Comparison of ENCODE assay signal across 20 cellular contexts in the genomic region with DNA sequence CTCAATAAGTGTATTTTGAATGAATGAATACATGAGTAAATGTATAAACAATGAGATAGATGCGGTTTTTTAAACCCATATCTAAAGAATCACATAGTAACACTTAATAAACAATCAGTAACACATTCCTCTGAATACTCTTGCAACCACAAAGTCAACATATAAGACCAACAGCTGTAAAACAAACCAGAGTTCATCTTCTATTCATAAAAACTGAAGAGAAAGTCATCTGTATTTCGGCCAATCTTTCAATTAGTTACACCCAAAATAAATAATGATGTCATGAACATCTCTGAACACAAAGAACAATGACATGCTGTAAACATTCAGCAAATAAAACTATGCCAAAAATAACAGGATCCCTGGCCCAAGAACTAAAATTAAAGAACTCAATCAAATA. TPM values are rescaled to one million over a fixed set of nuclear protein-coding genes. Genes with fewer than 3 reads are reported as not detected.
DNase-seq lines count a peak whose midpoint lies in the region; ATAC-seq, FAIRE-seq and TF ChIP-seq lines count a peak whose summit lies in the region.
"Had no signal": no experiment of that assay in that cellular context is flagged by ENCODE, and none has a peak within 500 bp of the region (broad histone marks: within the 10 kb centered on the region; RNA-seq: fewer than 3 reads in every experiment).

No MANE protein-coding gene starts in this region.

- no peaks in the 10 kb centered on the region for H3K9me3 Mint-ChIP-seq in osteocyte (ENCODE audit: unreplicated experiment)
- H3K9me3 Mint-ChIP-seq: activated T-helper 2 cell treated with anti-CD3 and anti-CD28 coated beads, Interferon-gamma antibody, Interleukin-2, Interleukin-4, amounts not matched to agents 10 μg/mL and 5 μg/mL and 100 μg/mL, durations not matched to agents 14 hours and 24 hours and 36 hours; central memory CD8-positive, alpha-beta T cell; H9; stimulated activated naive B cell treated with anti-CD40 and anti-IgM and Interleukin-4, amounts not matched to agents 10 μg/mL and 1 μg/mL and 100 μg/mL, for 72 hours had no signal

- peak overlapping the region; percentile 3 for H3K27ac Mint-ChIP-seq in osteocyte (ENCODE audit: unreplicated experiment)
- H3K27ac Mint-ChIP-seq: activated T-helper 2 cell treated with anti-CD3 and anti-CD28 coated beads, Interferon-gamma antibody, Interleukin-2, Interleukin-4, amounts not matched to agents 10 μg/mL and 5 μg/mL and 100 μg/mL, durations not matched to agents 14 hours and 24 hours and 36 hours; H9; stimulated activated naive B cell treated with anti-CD40 and anti-IgM and Interleukin-4, amounts not matched to agents 10 μg/mL and 1 μg/mL and 100 μg/mL, for 72 hours had no signal

- intact Hi-C loops in PC-3 (cut with micrococcal nuclease) = loop anchor here (1.0 to 10.0 kb wide), 5 partner anchors 13 to 640 kb away; a partner anchor contains a TSS
- intact Hi-C loops in aorta (cut with DNase I) = loop anchor here in 1 of 2 donors (5.0 kb wide), 1 partner anchor 62 kb away; no protein-coding TSS in a partner anchor

- no peak overlapping the region for H2AFZ ChIP-seq in PC-3 (ENCODE audit: low read length)

- peak; percentile 38 for DNase-seq in DMS53 treated with DMSO at 0.1 percent for 48 hours (lab: John Stamatoyannopoulos, UW; ENCODE audit: unreplicated experiment)
- peak; percentile 100 for DNase-seq in PC-3
- DNase-seq in fibroblast of mammary gland (ENCODE audit: low read depth) = peak; percentile 79
- DNase-seq in osteocyte (ENCODE audit: extremely low spot score, unreplicated experiment) = no peak
- DNase-seq in small intestine = no peak
- no peak for DNase-seq in RPMI8226
- DNase-seq in aorta = no peak
- DNase-seq: activated CD4-positive, alpha-beta T cell treated with anti-CD3 and anti-CD28 coated beads, Interleukin-2, amount 50 U/mL, for 1 hour; Caco-2; H9; left lung; NCI-H2081; stimulated activated naive B cell treated with anti-CD40 and anti-IgM and Interleukin-4, amounts not matched to agents 10 μg/mL and 1 μg/mL and 100 μg/mL, for 72 hours had no signal

- H3K27me3 ChIP-seq in PC-3 (ENCODE audit: low read length) (peaks cover 14% of the 10 kb centered on the region; the same call in 1 of the 2 replicates), small intestine (ENCODE audit: control insufficient read depth in 2 of 2, insufficient read depth in 2 of 2, low read length in 2 of 2) (no peaks in the 10 kb centered on the region), aorta (ENCODE audit: control insufficient read depth in 1 of 2, insufficient read depth in 2 of 2, low read length in 1 of 2) (no peaks in the 10 kb centered on the region)
- H3K27me3 ChIP-seq: gastroesophageal sphincter, left lung had no signal

- TF ChIP-seq CTCF in PC-3 (conservative IDR thresholded peaks at IDR 0.05; ENCODE audit: low read depth, low read length) = no peak
- TF ChIP-seq CTCF in fibroblast of mammary gland (conservative IDR thresholded peaks at IDR 0.05; ENCODE audit: control insufficient read depth, insufficient read depth, low read depth, low read length) = no peak
- TF ChIP-seq CTCF in osteocyte (IDR thresholded peaks at IDR 0.05) = no peak

- ATAC-seq in PC-3 = peak; percentile 87
- no peak for ATAC-seq in HG02798 (IDR thresholded peaks at IDR 0.05; ENCODE audit: poor library complexity, unreplicated experiment)
- ATAC-seq in aorta (ENCODE audit: low FRiP score) = no peak
- ATAC-seq: gastroesophageal sphincter; K562; left lung; stimulated activated naive B cell treated with anti-CD40 and anti-IgM and Interleukin-4, amounts not matched to agents 10 μg/mL and 1 μg/mL and 100 μg/mL, for 72 hours had no signal

- POLR2A ChIA-PET in PC-3 (lab: Charles Lee; ENCODE audit: unreplicated experiment) = interaction anchor here (0.6 to 1.0 kb wide), 3 partner anchors 92 to 266 kb away, joined by 3 to 8 read pairs (median 3); a partner anchor contains a TSS

- H3K4me3 ChIP-seq in PC-3 (ENCODE audit: low read length) (no peak overlapping the region), fibroblast of mammary gland (ENCODE audit: control insufficient read depth, low read depth, low read length) (no peak overlapping the region), small intestine (ENCODE audit: low read depth in 1 of 2, low read length in 2 of 2) (no peak overlapping the region), aorta (ENCODE audit: low read length in 2 of 2) (no peak overlapping the region)
- H3K4me3 ChIP-seq: gastroesophageal sphincter, K562, left lung had no signal

- no peaks in the 10 kb centered on the region for H4K20me1 ChIP-seq in PC-3 (ENCODE audit: low read length)

- H3K4me1 ChIP-seq in PC-3 (ENCODE audit: insufficient read depth, low read length) = peaks cover 54% of the 10 kb centered on the region
- no peaks in the 10 kb centered on the region for H3K4me1 ChIP-seq in small intestine (ENCODE audit: control insufficient read depth in 2 of 2, insufficient read depth in 1 of 2, low read depth in 1 of 2, low read length in 1 of 2)
- H3K4me1 ChIP-seq in aorta (ENCODE audit: control insufficient read depth in 1 of 2, insufficient read depth in 2 of 2, low read length in 2 of 2) = no peaks in the 10 kb centered on the region
- H3K4me1 ChIP-seq: Caco-2, gastroesophageal sphincter, left lung had no signal

- H3K9me2 ChIP-seq in PC-3 (replicated peaks; ENCODE audit: low read length) = no peaks in the 10 kb centered on the region

- H3K9me3 ChIP-seq in PC-3 (ENCODE audit: low read length) (no peaks in the 10 kb centered on the region), small intestine (ENCODE audit: control insufficient read depth, low read depth) (no peaks in the 10 kb centered on the region), aorta (ENCODE audit: control insufficient read depth, low read length) (no peaks in the 10 kb centered on the region)
- H3K9me3 ChIP-seq: Caco-2, gastroesophageal sphincter, left lung had no signal

- CTCF ChIA-PET in PC-3 (lab: Charles Lee) = no interaction called here

- H3K27ac ChIP-seq in PC-3 (ENCODE audit: low read length) (peak overlapping the region; percentile 71), small intestine (ENCODE audit: low read depth in 1 of 2, low read length in 1 of 2) (no peak overlapping the region), aorta (ENCODE audit: low read depth in 1 of 2, low read length in 2 of 2) (no peak overlapping the region)
- H3K27ac ChIP-seq: gastroesophageal sphincter, left lung had no signal

- 33 to 36% (median 33%) methylated on average over 2 of the region's 2 CpGs for WGBS in small intestine, 3 donors
- 9 to 14% methylated on average over 2 of the region's 2 CpGs for WGBS in aorta, 2 donors

- H3K36me3 ChIP-seq in PC-3 (ENCODE audit: low read depth, low read length) = no peaks in the 10 kb centered on the region
- H3K36me3 ChIP-seq in small intestine (ENCODE audit: control insufficient read depth in 2 of 2, insufficient read depth in 2 of 2, low read length in 2 of 2) = no peaks in the 10 kb centered on the region
- peaks cover 0 to 1% of the 10 kb centered on the region in 2 donors for H3K36me3 ChIP-seq in aorta (ENCODE audit: control insufficient read depth in 1 of 2, insufficient read depth in 2 of 2, low read length in 1 of 2)
- H3K36me3 ChIP-seq: gastroesophageal sphincter, left lung had no signal

- H3F3A ChIP-seq in PC-3 (ENCODE audit: low read length, unreplicated experiment) = peaks cover 6% of the 10 kb centered on the region

- BruUV-seq in PC-3 (replicated peaks; lab: Mats Ljungman, UMichigan) = no TSS peak

- H3K4me3 Mint-ChIP-seq in osteocyte (ENCODE audit: unreplicated experiment) = no peak overlapping the region
- H3K4me3 Mint-ChIP-seq: central memory CD8-positive, alpha-beta T cell; H9; stimulated activated naive B cell treated with anti-CD40 and anti-IgM and Interleukin-4, amounts not matched to agents 10 μg/mL and 1 μg/mL and 100 μg/mL, for 72 hours had no signal

- H3K79me2 ChIP-seq in PC-3 (ENCODE audit: low read length) = no peaks in the 10 kb centered on the region

- no peaks in the 10 kb centered on the region for H3K36me3 Mint-ChIP-seq in osteocyte (ENCODE audit: unreplicated experiment)
- H3K36me3 Mint-ChIP-seq: stimulated activated naive B cell treated with anti-CD40 and anti-IgM and Interleukin-4, amounts not matched to agents 10 μg/mL and 1 μg/mL and 100 μg/mL, for 72 hours had no signal

- peaks cover 14% of the 10 kb centered on the region for H3K27me3 Mint-ChIP-seq in osteocyte (ENCODE audit: unreplicated experiment)

- H3K4me2 ChIP-seq in PC-3 (ENCODE audit: low read length) = peak overlapping the region; percentile 45

- FAIRE-seq in small intestine (lab: Jason Lieb, UNC) = no peak
- FAIRE-seq: GM12891, K562 had no signal

- peaks cover 5% of the 10 kb centered on the region for H3K4me1 Mint-ChIP-seq in osteocyte (ENCODE audit: unreplicated experiment)
- H3K4me1 Mint-ChIP-seq: central memory CD8-positive, alpha-beta T cell; H9; stimulated activated naive B cell treated with anti-CD40 and anti-IgM and Interleukin-4, amounts not matched to agents 10 μg/mL and 1 μg/mL and 100 μg/mL, for 72 hours had no signal

- no peak overlapping the region for H3K9ac ChIP-seq in PC-3 (ENCODE audit: low read length)

RNA-seq across cellular contexts. Expression of a gene that starts 47.2 kb away (rescaled TPM):
- total RNA-seq in PC-3 (2014; rRNA removed) (2.6 and 3.3 TPM in 2 replicates), osteocyte (13.9 and 16.7 TPM in 2 replicates), aorta (10 to 100 TPM in 1 of 2 donors, 1 to 10 TPM in 1; 8.4 to 14.6 TPM)
- polyA plus RNA-seq in small intestine (under 1 TPM in 1 of 3 donors, not detected in 2; 0.81 TPM), aorta (1 to 10 TPM in 1 of 2 donors, under 1 TPM in 1; 0.92 to 1.8 TPM)
- total RNA-seq: T-helper 2 cell treated with Interferon-gamma antibody and Interleukin-4, amounts not matched to agents 100 ng/mL and 5 ng/mL, for 36 hours had no signal

Comparison
In these comparisons a context has a peak if more than half of its experiments do, and no peak if none do; other contexts are left out.
1. DNase-seq: peak in DMS53 treated with DMSO at 0.1 percent for 48 hours (single experiment), PC-3 (single experiment) and fibroblast of mammary gland (single experiment); none in osteocyte (single experiment), small intestine (single experiment), RPMI8226 (single experiment) and aorta (0 of 2).